In the genomic region with DNA sequence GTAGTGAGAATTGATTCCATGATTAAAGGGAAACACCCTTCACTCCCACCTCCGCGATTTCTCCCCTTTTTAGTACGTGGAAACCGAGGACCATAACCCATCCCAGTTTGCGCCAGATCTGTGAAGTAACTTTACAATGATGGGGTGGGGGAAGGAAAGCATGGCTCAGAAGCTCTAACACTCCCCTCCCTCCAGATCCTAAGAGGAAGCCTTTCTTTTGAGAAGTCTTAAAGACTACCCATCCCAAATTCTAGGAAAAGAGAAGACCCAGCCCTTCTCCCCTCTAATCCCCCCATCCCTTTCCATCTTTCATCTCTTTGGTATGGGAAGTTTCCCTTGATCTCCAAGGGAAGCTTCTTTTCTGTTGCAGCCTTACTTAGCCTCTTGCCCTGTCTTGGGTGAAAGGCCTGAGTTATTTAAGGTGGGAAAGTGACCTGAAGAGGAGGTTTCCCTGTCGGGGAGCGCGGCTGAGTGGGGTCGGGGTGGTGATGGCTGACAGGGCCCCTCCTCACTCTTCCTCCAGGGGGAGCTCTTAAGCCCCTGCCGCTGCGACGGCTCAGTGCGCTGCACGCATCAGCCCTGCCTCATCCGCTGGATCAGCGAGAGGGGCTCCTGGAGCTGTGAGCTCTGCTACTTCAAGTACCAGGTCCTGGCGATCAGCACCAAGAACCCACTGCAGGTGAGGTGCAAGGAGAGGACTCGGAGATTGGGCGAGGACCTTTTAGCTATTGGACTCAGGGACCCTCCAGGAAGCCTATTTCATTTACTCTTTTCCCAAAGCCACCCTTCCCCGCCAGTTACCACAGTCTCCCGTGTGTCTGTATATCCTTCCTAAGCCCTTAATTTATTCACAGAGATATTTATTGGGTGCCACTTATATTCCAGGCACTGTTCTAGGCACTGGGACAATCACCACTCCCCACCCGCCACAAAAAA, we compare ENCODE assay signal across 1 cellular context.
TF ChIP-seq lines count a peak whose summit lies in the region.

No MANE protein-coding gene starts in this region.

TF ChIP-seq in HepG2, 621 proteins besides CTCF, POLR2A, EP300 and RAD21 (continued from another document and continues in another):
- TF ChIP-seq, protein P1, sequence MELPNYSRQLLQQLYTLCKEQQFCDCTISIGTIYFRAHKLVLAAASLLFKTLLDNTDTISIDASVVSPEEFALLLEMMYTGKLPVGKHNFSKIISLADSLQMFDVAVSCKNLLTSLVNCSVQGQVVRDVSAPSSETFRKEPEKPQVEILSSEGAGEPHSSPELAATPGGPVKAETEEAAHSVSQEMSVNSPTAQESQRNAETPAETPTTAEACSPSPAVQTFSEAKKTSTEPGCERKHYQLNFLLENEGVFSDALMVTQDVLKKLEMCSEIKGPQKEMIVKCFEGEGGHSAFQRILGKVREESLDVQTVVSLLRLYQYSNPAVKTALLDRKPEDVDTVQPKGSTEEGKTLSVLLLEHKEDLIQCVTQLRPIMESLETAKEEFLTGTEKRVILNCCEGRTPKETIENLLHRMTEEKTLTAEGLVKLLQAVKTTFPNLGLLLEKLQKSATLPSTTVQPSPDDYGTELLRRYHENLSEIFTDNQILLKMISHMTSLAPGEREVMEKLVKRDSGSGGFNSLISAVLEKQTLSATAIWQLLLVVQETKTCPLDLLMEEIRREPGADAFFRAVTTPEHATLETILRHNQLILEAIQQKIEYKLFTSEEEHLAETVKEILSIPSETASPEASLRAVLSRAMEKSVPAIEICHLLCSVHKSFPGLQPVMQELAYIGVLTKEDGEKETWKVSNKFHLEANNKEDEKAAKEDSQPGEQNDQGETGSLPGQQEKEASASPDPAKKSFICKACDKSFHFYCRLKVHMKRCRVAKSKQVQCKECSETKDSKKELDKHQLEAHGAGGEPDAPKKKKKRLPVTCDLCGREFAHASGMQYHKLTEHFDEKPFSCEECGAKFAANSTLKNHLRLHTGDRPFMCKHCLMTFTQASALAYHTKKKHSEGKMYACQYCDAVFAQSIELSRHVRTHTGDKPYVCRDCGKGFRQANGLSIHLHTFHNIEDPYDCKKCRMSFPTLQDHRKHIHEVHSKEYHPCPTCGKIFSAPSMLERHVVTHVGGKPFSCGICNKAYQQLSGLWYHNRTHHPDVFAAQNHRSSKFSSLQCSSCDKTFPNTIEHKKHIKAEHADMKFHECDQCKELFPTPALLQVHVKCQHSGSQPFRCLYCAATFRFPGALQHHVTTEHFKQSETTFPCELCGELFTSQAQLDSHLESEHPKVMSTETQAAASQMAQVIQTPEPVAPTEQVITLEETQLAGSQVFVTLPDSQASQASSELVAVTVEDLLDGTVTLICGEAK (IDR thresholded peaks at IDR 0.05): no peak
- TF ChIP-seq, protein P1 (CRISPR knock-in tag; IDR thresholded peaks at IDR 0.05): no peak
- no peak for TF ChIP-seq TARDBP (CRISPR knock-in tag; IDR thresholded peaks at IDR 0.05)
- TF ChIP-seq, protein P2, sequence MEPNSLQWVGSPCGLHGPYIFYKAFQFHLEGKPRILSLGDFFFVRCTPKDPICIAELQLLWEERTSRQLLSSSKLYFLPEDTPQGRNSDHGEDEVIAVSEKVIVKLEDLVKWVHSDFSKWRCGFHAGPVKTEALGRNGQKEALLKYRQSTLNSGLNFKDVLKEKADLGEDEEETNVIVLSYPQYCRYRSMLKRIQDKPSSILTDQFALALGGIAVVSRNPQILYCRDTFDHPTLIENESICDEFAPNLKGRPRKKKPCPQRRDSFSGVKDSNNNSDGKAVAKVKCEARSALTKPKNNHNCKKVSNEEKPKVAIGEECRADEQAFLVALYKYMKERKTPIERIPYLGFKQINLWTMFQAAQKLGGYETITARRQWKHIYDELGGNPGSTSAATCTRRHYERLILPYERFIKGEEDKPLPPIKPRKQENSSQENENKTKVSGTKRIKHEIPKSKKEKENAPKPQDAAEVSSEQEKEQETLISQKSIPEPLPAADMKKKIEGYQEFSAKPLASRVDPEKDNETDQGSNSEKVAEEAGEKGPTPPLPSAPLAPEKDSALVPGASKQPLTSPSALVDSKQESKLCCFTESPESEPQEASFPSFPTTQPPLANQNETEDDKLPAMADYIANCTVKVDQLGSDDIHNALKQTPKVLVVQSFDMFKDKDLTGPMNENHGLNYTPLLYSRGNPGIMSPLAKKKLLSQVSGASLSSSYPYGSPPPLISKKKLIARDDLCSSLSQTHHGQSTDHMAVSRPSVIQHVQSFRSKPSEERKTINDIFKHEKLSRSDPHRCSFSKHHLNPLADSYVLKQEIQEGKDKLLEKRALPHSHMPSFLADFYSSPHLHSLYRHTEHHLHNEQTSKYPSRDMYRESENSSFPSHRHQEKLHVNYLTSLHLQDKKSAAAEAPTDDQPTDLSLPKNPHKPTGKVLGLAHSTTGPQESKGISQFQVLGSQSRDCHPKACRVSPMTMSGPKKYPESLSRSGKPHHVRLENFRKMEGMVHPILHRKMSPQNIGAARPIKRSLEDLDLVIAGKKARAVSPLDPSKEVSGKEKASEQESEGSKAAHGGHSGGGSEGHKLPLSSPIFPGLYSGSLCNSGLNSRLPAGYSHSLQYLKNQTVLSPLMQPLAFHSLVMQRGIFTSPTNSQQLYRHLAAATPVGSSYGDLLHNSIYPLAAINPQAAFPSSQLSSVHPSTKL (CRISPR knock-in tag; IDR thresholded peaks at IDR 0.05): no peak
- TF ChIP-seq ASH2L (IDR thresholded peaks at IDR 0.05; ENCODE audit: insufficient read length, low read depth, low read length): no peak
- no peak for TF ChIP-seq ATF7-NPFF (CRISPR knock-in tag; IDR thresholded peaks at IDR 0.05; ENCODE audit: low read depth)
- TF ChIP-seq ZNF761 (CRISPR knock-in tag; conservative IDR thresholded peaks at IDR 0.05): no peak
- TF ChIP-seq DBP (CRISPR knock-in tag; IDR thresholded peaks at IDR 0.05; ENCODE audit: not compliant biosample characterization): no peak
- TF ChIP-seq HNRNPLL (IDR thresholded peaks at IDR 0.05; ENCODE audit: low read depth, low read length, poor library complexity, severe bottlenecking): peak; percentile 51
- TF ChIP-seq SKI (IDR thresholded peaks at IDR 0.05; ENCODE audit: partially characterized antibody): no peak
- TF ChIP-seq SETDB1 (CRISPR knock-in tag; IDR thresholded peaks at IDR 0.05; ENCODE audit: borderline replicate concordance): no peak
- TF ChIP-seq ZFP62 (CRISPR knock-in tag; IDR thresholded peaks at IDR 0.05): no peak
- TF ChIP-seq, protein P3, sequence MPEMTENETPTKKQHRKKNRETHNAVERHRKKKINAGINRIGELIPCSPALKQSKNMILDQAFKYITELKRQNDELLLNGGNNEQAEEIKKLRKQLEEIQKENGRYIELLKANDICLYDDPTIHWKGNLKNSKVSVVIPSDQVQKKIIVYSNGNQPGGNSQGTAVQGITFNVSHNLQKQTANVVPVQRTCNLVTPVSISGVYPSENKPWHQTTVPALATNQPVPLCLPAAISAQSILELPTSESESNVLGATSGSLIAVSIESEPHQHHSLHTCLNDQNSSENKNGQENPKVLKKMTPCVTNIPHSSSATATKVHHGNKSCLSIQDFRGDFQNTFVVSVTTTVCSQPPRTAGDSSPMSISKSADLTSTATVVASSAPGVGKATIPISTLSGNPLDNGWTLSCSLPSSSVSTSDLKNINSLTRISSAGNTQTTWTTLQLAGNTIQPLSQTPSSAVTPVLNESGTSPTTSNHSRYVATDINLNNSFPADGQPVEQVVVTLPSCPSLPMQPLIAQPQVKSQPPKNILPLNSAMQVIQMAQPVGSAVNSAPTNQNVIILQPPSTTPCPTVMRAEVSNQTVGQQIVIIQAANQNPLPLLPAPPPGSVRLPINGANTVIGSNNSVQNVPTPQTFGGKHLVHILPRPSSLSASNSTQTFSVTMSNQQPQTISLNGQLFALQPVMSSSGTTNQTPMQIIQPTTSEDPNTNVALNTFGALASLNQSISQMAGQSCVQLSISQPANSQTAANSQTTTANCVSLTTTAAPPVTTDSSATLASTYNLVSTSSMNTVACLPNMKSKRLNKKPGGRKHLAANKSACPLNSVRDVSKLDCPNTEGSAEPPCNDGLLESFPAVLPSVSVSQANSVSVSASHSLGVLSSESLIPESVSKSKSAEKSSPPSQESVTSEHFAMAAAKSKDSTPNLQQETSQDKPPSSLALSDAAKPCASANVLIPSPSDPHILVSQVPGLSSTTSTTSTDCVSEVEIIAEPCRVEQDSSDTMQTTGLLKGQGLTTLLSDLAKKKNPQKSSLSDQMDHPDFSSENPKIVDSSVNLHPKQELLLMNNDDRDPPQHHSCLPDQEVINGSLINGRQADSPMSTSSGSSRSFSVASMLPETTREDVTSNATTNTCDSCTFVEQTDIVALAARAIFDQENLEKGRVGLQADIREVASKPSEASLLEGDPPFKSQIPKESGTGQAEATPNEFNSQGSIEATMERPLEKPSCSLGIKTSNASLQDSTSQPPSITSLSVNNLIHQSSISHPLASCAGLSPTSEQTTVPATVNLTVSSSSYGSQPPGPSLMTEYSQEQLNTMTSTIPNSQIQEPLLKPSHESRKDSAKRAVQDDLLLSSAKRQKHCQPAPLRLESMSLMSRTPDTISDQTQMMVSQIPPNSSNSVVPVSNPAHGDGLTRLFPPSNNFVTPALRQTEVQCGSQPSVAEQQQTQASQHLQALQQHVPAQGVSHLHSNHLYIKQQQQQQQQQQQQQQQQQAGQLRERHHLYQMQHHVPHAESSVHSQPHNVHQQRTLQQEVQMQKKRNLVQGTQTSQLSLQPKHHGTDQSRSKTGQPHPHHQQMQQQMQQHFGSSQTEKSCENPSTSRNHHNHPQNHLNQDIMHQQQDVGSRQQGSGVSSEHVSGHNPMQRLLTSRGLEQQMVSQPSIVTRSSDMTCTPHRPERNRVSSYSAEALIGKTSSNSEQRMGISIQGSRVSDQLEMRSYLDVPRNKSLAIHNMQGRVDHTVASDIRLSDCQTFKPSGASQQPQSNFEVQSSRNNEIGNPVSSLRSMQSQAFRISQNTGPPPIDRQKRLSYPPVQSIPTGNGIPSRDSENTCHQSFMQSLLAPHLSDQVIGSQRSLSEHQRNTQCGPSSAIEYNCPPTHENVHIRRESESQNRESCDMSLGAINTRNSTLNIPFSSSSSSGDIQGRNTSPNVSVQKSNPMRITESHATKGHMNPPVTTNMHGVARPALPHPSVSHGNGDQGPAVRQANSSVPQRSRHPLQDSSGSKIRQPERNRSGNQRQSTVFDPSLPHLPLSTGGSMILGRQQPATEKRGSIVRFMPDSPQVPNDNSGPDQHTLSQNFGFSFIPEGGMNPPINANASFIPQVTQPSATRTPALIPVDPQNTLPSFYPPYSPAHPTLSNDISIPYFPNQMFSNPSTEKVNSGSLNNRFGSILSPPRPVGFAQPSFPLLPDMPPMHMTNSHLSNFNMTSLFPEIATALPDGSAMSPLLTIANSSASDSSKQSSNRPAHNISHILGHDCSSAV (CRISPR knock-in tag; IDR thresholded peaks at IDR 0.05; ENCODE audit: borderline replicate concordance): no peak
- no peak for TF ChIP-seq RAD51 (IDR thresholded peaks at IDR 0.05; ENCODE audit: borderline replicate concordance)
- peak; percentile 66 for TF ChIP-seq YY1 (IDR thresholded peaks at IDR 0.05; ENCODE audit: insufficient read depth, insufficient replicate concordance, low read depth, low read length)
- TF ChIP-seq SAFB2 (CRISPR knock-in tag; IDR thresholded peaks at IDR 0.05; ENCODE audit: borderline replicate concordance, low read depth): no peak
- peak; percentile 12; the same call in 1 of the 2 replicates for TF ChIP-seq ZNF768 (CRISPR knock-in tag; IDR thresholded peaks at IDR 0.05)
- TF ChIP-seq ZNF124 (CRISPR knock-in tag; IDR thresholded peaks at IDR 0.05): no peak
- no peak for TF ChIP-seq FOXA1 (IDR thresholded peaks at IDR 0.05)
- no peak for TF ChIP-seq FOXA1 (CRISPR knock-in tag; IDR thresholded peaks at IDR 0.05)
- TF ChIP-seq, protein P4, sequence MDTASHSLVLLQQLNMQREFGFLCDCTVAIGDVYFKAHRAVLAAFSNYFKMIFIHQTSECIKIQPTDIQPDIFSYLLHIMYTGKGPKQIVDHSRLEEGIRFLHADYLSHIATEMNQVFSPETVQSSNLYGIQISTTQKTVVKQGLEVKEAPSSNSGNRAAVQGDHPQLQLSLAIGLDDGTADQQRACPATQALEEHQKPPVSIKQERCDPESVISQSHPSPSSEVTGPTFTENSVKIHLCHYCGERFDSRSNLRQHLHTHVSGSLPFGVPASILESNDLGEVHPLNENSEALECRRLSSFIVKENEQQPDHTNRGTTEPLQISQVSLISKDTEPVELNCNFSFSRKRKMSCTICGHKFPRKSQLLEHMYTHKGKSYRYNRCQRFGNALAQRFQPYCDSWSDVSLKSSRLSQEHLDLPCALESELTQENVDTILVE (CRISPR knock-in tag; IDR thresholded peaks at IDR 0.05): no peak
- TF ChIP-seq SNRNP70 (IDR thresholded peaks at IDR 0.05; ENCODE audit: low read depth, low read length): no peak
- TF ChIP-seq PTBP1 (IDR thresholded peaks at IDR 0.05; ENCODE audit: low read depth, low read length, poor library complexity, severe bottlenecking): no peak
- TF ChIP-seq CCAR2 (optimal IDR thresholded peaks at IDR 0.05; ENCODE audit: low read depth, low read length): no peak
- no peak for TF ChIP-seq ZNF121 (CRISPR knock-in tag; IDR thresholded peaks at IDR 0.05)
- no peak for TF ChIP-seq FOXC1 (CRISPR knock-in tag; IDR thresholded peaks at IDR 0.05; ENCODE audit: borderline replicate concordance)
- TF ChIP-seq HES4 (CRISPR knock-in tag; IDR thresholded peaks at IDR 0.05; ENCODE audit: borderline replicate concordance): 0 out of 2 replicates have a peak, but pooled peaks have one; percentile 40
- TF ChIP-seq ZNF660 (CRISPR knock-in tag; IDR thresholded peaks at IDR 0.05; ENCODE audit: borderline replicate concordance, low read depth): no peak
